8 cellular contexts compared by ENCODE assay signal in genomic region chr11:77994434-77995362, GRCh38. TPM values are rescaled to one million over a fixed set of nuclear protein-coding genes. Genes with fewer than 3 reads are reported as not detected.
DNase-seq lines count a peak whose midpoint lies in the region; ATAC-seq and TF ChIP-seq lines count a peak whose summit lies in the region.

A gene with protein sequence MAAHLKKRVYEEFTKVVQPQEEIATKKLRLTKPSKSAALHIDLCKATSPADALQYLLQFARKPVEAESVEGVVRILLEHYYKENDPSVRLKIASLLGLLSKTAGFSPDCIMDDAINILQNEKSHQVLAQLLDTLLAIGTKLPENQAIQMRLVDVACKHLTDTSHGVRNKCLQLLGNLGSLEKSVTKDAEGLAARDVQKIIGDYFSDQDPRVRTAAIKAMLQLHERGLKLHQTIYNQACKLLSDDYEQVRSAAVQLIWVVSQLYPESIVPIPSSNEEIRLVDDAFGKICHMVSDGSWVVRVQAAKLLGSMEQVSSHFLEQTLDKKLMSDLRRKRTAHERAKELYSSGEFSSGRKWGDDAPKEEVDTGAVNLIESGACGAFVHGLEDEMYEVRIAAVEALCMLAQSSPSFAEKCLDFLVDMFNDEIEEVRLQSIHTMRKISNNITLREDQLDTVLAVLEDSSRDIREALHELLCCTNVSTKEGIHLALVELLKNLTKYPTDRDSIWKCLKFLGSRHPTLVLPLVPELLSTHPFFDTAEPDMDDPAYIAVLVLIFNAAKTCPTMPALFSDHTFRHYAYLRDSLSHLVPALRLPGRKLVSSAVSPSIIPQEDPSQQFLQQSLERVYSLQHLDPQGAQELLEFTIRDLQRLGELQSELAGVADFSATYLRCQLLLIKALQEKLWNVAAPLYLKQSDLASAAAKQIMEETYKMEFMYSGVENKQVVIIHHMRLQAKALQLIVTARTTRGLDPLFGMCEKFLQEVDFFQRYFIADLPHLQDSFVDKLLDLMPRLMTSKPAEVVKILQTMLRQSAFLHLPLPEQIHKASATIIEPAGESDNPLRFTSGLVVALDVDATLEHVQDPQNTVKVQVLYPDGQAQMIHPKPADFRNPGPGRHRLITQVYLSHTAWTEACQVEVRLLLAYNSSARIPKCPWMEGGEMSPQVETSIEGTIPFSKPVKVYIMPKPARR (minus strand): TSS chr11:77994668. CDS start chr11:77994643, 25 bp downstream.

- no peaks in the 10 kb centered on the region for H3K9me3 ChIP-seq in SK-N-SH
- H3K9me3 ChIP-seq in gastroesophageal sphincter = no peaks in the 10 kb centered on the region
- H3K9me3 ChIP-seq in neutrophil = no peaks in the 10 kb centered on the region

- DNase-seq in GM06990 (ENCODE audit: extremely low read depth, insufficient read length) (peak; percentile 97), NCI-H1048 (lab: John Stamatoyannopoulos, UW) (peak; percentile 99), SK-N-SH (peak; percentile 88), substantia nigra (lab: John Stamatoyannopoulos, UW) (peak; percentile 69 to 100 (median 99))
- peak; percentile 98 for DNase-seq in activated naive CD4-positive, alpha-beta T cell treated with anti-CD3 and anti-CD28 coated beads, Interleukin-2, amount 50 U/mL, for 16 hours

- peaks cover 31% of the 10 kb centered on the region for H3K79me2 ChIP-seq in SK-N-SH (ENCODE audit: insufficient read depth)

- no peaks in the 10 kb centered on the region for H4K20me1 ChIP-seq in SK-N-SH (ENCODE audit: insufficient read depth)

- WGBS in SK-N-SH (ENCODE audit: low lambda C conversion rate) = under 1% methylated on average over 43 of the region's 47 CpGs
- 1 to 2% methylated on average over 13 to 23 of the region's 47 CpGs for WGBS in gastroesophageal sphincter (ENCODE audit: low coverage in 1 of 2), 2 donors

- H3K4me3 ChIP-seq in GM06990 (replicated peaks; ENCODE audit: low read depth, low read length) = peak within 1 kb of the TSS; percentile 91
- peak within 1 kb of the TSS; percentile 76 to 83 for H3K4me3 ChIP-seq in SK-N-SH (ENCODE audit: low read depth in 2 of 2, low read length in 1 of 2)
- H3K4me3 ChIP-seq in gastroesophageal sphincter = peak within 1 kb of the TSS; percentile 55 to 70
- H3K4me3 ChIP-seq in neutrophil (ENCODE audit: low read depth in 1 of 2, low read length in 1 of 2) = peak within 1 kb of the TSS; percentile 70 to 78

- ATAC-seq in HG02571 (IDR thresholded peaks at IDR 0.05; ENCODE audit: unreplicated experiment) (peak; percentile 99), gastroesophageal sphincter (peak; percentile 99)

- no peaks in the 10 kb centered on the region for H3K9me2 ChIP-seq in SK-N-SH

- TF ChIP-seq EP300 in SK-N-SH (IDR thresholded peaks at IDR 0.05; ENCODE audit: borderline replicate concordance in 1 of 2, low read depth in 1 of 2, low read length in 1 of 2) (peak; percentile 6 to 47; a peak in 3 of 4 replicates), gastroesophageal sphincter (IDR thresholded peaks at IDR 0.05) (no peak)

- H3K9ac ChIP-seq in SK-N-SH = peak within 1 kb of the TSS; percentile 67

- POLR2A ChIA-PET in SK-N-SH (lab: Yijun Ruan, JAX) = interaction anchor here (0.6 to 2.4 kb wide), 18 partner anchors 10 to 470 kb away, joined by 3 to 27 read pairs (median 4); partner anchors contain the start of genes ALG8, AQP11, CLNS1A and GAB2

- TF ChIP-seq RAD21 in SK-N-SH (IDR thresholded peaks at IDR 0.05; ENCODE audit: low read length) = peak; percentile 9

- CTCF ChIA-PET in SK-N-SH (lab: Yijun Ruan, JAX) = interaction anchor here (0.7 to 1.5 kb wide), 9 partner anchors 15 to 570 kb away, joined by 3 to 22 read pairs (median 3); no protein-coding TSS in a partner anchor

- peaks cover 6% of the 10 kb centered on the region for H3F3A ChIP-seq in SK-N-SH (replicated peaks; ENCODE audit: insufficient read depth)

- peak in 1 of 2 donors; percentile 25 for TF ChIP-seq POLR2A in gastroesophageal sphincter (IDR thresholded peaks at IDR 0.05)

- H3K4me1 ChIP-seq in SK-N-SH (ENCODE audit: control insufficient read depth in 1 of 2, insufficient read depth in 2 of 2, low read depth in 1 of 2, low read length in 1 of 2) (peaks cover 11 to 14% of the 10 kb centered on the region in 2 experiments; a peak in 3 of 4 replicates), gastroesophageal sphincter (peaks cover 0 to 28% (median 5%) of the 10 kb centered on the region in 3 donors), neutrophil (ENCODE audit: control insufficient read depth in 1 of 2, insufficient read depth in 1 of 2, low read depth in 1 of 2, low read length in 1 of 2) (peaks cover 27 to 34% of the 10 kb centered on the region in 2 experiments)

- peak within 1 kb of the TSS; percentile 88 for H3K4me2 ChIP-seq in SK-N-SH

- H3K27ac ChIP-seq in SK-N-SH (ENCODE audit: low read depth in 2 of 2, low read length in 1 of 2) = peak within 1 kb of the TSS; percentile 85 to 89
- H3K27ac ChIP-seq in gastroesophageal sphincter = peak within 1 kb of the TSS; percentile 83 to 90 (median 84)
- H3K27ac ChIP-seq in neutrophil = peak within 1 kb of the TSS; percentile 94
- H3K27ac ChIP-seq in substantia nigra (ENCODE audit: low read depth, low read length, poor library complexity, severe bottlenecking) = peak within 1 kb of the TSS; percentile 87

- H3K27me3 ChIP-seq in GM06990 (replicated peaks; ENCODE audit: control insufficient read depth, insufficient read depth, low read length) (no peaks in the 10 kb centered on the region), SK-N-SH (ENCODE audit: insufficient read depth) (no peaks in the 10 kb centered on the region), gastroesophageal sphincter (no peaks in the 10 kb centered on the region), neutrophil (no peaks in the 10 kb centered on the region)

- TF ChIP-seq CTCF in GM06990 (IDR thresholded peaks at IDR 0.05; ENCODE audit: insufficient read depth, low read length, poor library complexity, severe bottlenecking) (no peak), SK-N-SH (IDR thresholded peaks at IDR 0.05) (no peak), gastroesophageal sphincter (IDR thresholded peaks at IDR 0.05) (peak in 1 of 4 experiments; percentile 6), neutrophil (IDR thresholded peaks at IDR 0.05) (no peak)

- no peaks in the 10 kb centered on the region; the same call in 1 of the 2 replicates for H3K36me3 ChIP-seq in GM06990 (ENCODE audit: control insufficient read depth, insufficient read depth, low read length)
- H3K36me3 ChIP-seq in SK-N-SH (replicated peaks in 1 of 2; ENCODE audit: control insufficient read depth in 1 of 2, insufficient read depth in 2 of 2, low read length in 1 of 2) = peaks cover 3 to 6% of the 10 kb centered on the region in 2 experiments
- H3K36me3 ChIP-seq in gastroesophageal sphincter = peaks cover 0 to 16% of the 10 kb centered on the region in 2 donors
- H3K36me3 ChIP-seq in neutrophil = peaks cover 11% of the 10 kb centered on the region

- H2AFZ ChIP-seq in SK-N-SH (ENCODE audit: low read depth) = peak within 1 kb of the TSS; percentile 95

TF ChIP-seq in SK-N-SH, 30 proteins besides CTCF, POLR2A, EP300 and RAD21 (continues in another document):
- TF ChIP-seq SIN3A (IDR thresholded peaks at IDR 0.05; ENCODE audit: borderline replicate concordance, low read depth, low read length) (peak; percentile 86; the same call in 1 of the 2 replicates), GATA2 (CRISPR knock-in tag; IDR thresholded peaks at IDR 0.05) (no peak), EZH2phosphoT487 (IDR thresholded peaks at IDR 0.05; ENCODE audit: borderline replicate concordance, low read depth) (no peak), YY1 (IDR thresholded peaks at IDR 0.05; ENCODE audit: low read depth) (peak; percentile 92), JUND (IDR thresholded peaks at IDR 0.05) (0 out of 2 replicates have a peak, but pooled peaks have one; percentile 5), CHD2 (IDR thresholded peaks at IDR 0.05; ENCODE audit: low read length, partially characterized antibody) (peak; percentile 84), IRF3 (IDR thresholded peaks at IDR 0.05; ENCODE audit: low read depth, low read length) (peak; percentile 51; the same call in 1 of the 2 replicates), TEAD4 (IDR thresholded peaks at IDR 0.05; ENCODE audit: borderline replicate concordance, insufficient read depth) (no peak), FOXJ3 (CRISPR knock-in tag; IDR thresholded peaks at IDR 0.05) (no peak)
- TF ChIP-seq, protein P1, sequence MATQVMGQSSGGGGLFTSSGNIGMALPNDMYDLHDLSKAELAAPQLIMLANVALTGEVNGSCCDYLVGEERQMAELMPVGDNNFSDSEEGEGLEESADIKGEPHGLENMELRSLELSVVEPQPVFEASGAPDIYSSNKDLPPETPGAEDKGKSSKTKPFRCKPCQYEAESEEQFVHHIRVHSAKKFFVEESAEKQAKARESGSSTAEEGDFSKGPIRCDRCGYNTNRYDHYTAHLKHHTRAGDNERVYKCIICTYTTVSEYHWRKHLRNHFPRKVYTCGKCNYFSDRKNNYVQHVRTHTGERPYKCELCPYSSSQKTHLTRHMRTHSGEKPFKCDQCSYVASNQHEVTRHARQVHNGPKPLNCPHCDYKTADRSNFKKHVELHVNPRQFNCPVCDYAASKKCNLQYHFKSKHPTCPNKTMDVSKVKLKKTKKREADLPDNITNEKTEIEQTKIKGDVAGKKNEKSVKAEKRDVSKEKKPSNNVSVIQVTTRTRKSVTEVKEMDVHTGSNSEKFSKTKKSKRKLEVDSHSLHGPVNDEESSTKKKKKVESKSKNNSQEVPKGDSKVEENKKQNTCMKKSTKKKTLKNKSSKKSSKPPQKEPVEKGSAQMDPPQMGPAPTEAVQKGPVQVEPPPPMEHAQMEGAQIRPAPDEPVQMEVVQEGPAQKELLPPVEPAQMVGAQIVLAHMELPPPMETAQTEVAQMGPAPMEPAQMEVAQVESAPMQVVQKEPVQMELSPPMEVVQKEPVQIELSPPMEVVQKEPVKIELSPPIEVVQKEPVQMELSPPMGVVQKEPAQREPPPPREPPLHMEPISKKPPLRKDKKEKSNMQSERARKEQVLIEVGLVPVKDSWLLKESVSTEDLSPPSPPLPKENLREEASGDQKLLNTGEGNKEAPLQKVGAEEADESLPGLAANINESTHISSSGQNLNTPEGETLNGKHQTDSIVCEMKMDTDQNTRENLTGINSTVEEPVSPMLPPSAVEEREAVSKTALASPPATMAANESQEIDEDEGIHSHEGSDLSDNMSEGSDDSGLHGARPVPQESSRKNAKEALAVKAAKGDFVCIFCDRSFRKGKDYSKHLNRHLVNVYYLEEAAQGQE (IDR thresholded peaks at IDR 0.05; ENCODE audit: low read depth, low read length) = peak; percentile 75

RNA-seq across cellular contexts. Expression of the gene that starts here (rescaled TPM):
- 23.0 and 30.0 TPM in 2 replicates for polyA plus RNA-seq in SK-N-SH (2012; rRNA removed)
- polyA plus RNA-seq in SK-N-SH (2012; cell fraction: cytosol; rRNA removed) = 13.5 and 16.9 TPM in 2 replicates
- polyA plus RNA-seq in SK-N-SH (2012; cell fraction: nucleus; rRNA removed) = 73.0 and 105 TPM in 2 replicates
- total RNA-seq in gastroesophageal sphincter = 10 to 100 TPM; 16.5 to 32.1 (median 18.8) TPM

Comparison
In these comparisons a context has a peak if more than half of its experiments do, and no peak if none do; other contexts are left out.
1. Peak in every context shown above with its lines: DNase-seq, ATAC-seq, H3K4me3 ChIP-seq and H3K27ac ChIP-seq.